14 cellular contexts compared by ENCODE assay signal in the genomic region with DNA sequence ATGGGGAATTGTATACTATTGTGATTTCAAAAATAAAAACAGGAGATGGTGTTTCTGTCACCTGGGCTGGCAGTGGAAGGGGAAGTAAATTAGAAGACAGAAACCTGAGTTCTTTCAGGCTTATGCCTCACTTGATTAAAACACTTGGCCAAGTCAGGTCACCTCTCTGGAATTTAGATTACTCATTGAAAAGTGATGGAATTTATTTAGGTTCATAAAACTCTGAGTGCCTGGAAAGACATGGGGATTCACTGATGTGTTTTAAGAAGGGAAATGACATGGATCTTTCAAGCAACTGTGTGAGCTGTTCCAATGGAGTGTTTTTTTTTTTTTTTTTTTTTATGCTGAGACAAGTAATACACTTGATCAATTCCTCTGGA.
A peak's percentile ranks its signal among the peaks of the same experiment; 100 is the strongest.
DNase-seq lines count a peak whose midpoint lies in the region; TF ChIP-seq lines count a peak whose summit lies in the region.
"Had no signal": no experiment of that assay in that cellular context is flagged by ENCODE, and none has a peak within 500 bp of the region (broad histone marks: within the 10 kb centered on the region; RNA-seq: fewer than 3 reads in every experiment).

No MANE protein-coding gene starts in this region.

- H3K27me3 ChIP-seq in skeletal muscle satellite cell (ENCODE audit: control insufficient read depth, insufficient read depth, low read length) = no peaks in the 10 kb centered on the region
- H3K27me3 ChIP-seq: heart right ventricle, right lobe of liver had no signal

- no peaks in the 10 kb centered on the region for H3K36me3 ChIP-seq in skeletal muscle satellite cell (ENCODE audit: insufficient read depth, low read length)
- H3K36me3 ChIP-seq: heart right ventricle, right lobe of liver had no signal

- CTCF ChIA-PET in RWPE1 (lab: Yijun Ruan, JAX) = interaction anchor here (0.7 to 1.1 kb wide), 2 partner anchors 17 to 116 kb away, joined by 3 to 4 read pairs; no protein-coding TSS in a partner anchor

- no peak for TF ChIP-seq CTCF in RWPE1 (conservative IDR thresholded peaks at IDR 0.05; ENCODE audit: low read depth)
- no peak for TF ChIP-seq CTCF in fibroblast of pulmonary artery (IDR thresholded peaks at IDR 0.05; ENCODE audit: low read length, missing control alignments)
- no peak for TF ChIP-seq CTCF in mesothelial cell of epicardium (IDR thresholded peaks at IDR 0.05; ENCODE audit: unreplicated experiment)

- H3K27me3 Mint-ChIP-seq in mesothelial cell of epicardium (ENCODE audit: low read depth) = peaks cover 2% of the 10 kb centered on the region

- POLR2A ChIA-PET in RWPE1 (lab: Yijun Ruan, JAX; ENCODE audit: low non-redundant PET) = no interaction called here

- H3K36me3 Mint-ChIP-seq in mesothelial cell of epicardium = no peaks in the 10 kb centered on the region

- no peak overlapping the region for H3K27ac ChIP-seq in RWPE1
- H3K27ac ChIP-seq: heart right ventricle, right lobe of liver had no signal

- no peak overlapping the region for H3K27ac Mint-ChIP-seq in mesothelial cell of epicardium
- H3K27ac Mint-ChIP-seq: endodermal cell, nephron had no signal

- H3K9me3 Mint-ChIP-seq in mesothelial cell of epicardium = no peaks in the 10 kb centered on the region
- H3K9me3 Mint-ChIP-seq: endodermal cell, nephron had no signal

- no peaks in the 10 kb centered on the region for H3K9me3 ChIP-seq in skeletal muscle satellite cell (replicated peaks; ENCODE audit: low read length)
- H3K9me3 ChIP-seq: heart right ventricle, right lobe of liver had no signal

- H3K9ac ChIP-seq in skeletal muscle satellite cell (ENCODE audit: low read depth, low read length) = peak overlapping the region; percentile 53

- H3K4me3 Mint-ChIP-seq in mesothelial cell of epicardium = no peak overlapping the region
- H3K4me3 Mint-ChIP-seq: endodermal cell, nephron had no signal

- H3K4me3 ChIP-seq in fibroblast of pulmonary artery (replicated peaks; ENCODE audit: low read depth, low read length) (no peak overlapping the region), skeletal muscle satellite cell (ENCODE audit: low read length) (no peak overlapping the region)
- H3K4me3 ChIP-seq: heart right ventricle, right lobe of liver had no signal

- peak; percentile 85 for DNase-seq in HCEC 1CT
- peak; percentile 69 for DNase-seq in RWPE1 (ENCODE audit: low spot score)
- DNase-seq in fibroblast of pulmonary artery (ENCODE audit: low read depth) = peak; percentile 27
- no peak for DNase-seq in amygdala (lab: John Stamatoyannopoulos, UW)
- no peak for DNase-seq in NCI-H2196 treated with DMSO at 0.1 percent for 48 hours (lab: John Stamatoyannopoulos, UW; ENCODE audit: unreplicated experiment)
- DNase-seq in mesothelial cell of epicardium (ENCODE audit: low spot score in 2 of 2, unreplicated experiment in 2 of 2) = no peak
- DNase-seq: endodermal cell; GOT3; heart right ventricle; NCI-H187 treated with DMSO at 0.1 percent for 48 hours; right lobe of liver; stimulated activated naive CD4-positive, alpha-beta T cell treated with Interleukin-2 at 50 U/mL for 16 hours had no signal

- peaks cover 9% of the 10 kb centered on the region for H3K4me1 Mint-ChIP-seq in mesothelial cell of epicardium

- no peak overlapping the region for H3K4me2 ChIP-seq in skeletal muscle satellite cell (ENCODE audit: low read length)

- peaks cover 26% of the 10 kb centered on the region for H3K4me1 ChIP-seq in skeletal muscle satellite cell (ENCODE audit: control insufficient read depth, insufficient read depth, low read length)
- H3K4me1 ChIP-seq: right lobe of liver had no signal

Comparison
In these comparisons a context has a peak if more than half of its experiments do, and no peak if none do; other contexts are left out.
1. DNase-seq: peak in HCEC 1CT (single experiment), RWPE1 (single experiment) and fibroblast of pulmonary artery (single experiment); none in amygdala (0 of 56), NCI-H2196 treated with DMSO at 0.1 percent for 48 hours (single experiment) and mesothelial cell of epicardium (0 of 2).